In genomic region chr2:149009928-149010461, GRCh38 we compare ENCODE assay signal across 18 cellular contexts. TPM values are rescaled to one million over a fixed set of nuclear protein-coding genes. Genes with fewer than 3 reads are reported as not detected.
DNase-seq lines count a peak whose midpoint lies in the region; ATAC-seq, FAIRE-seq and TF ChIP-seq lines count a peak whose summit lies in the region.
"Had no signal": no experiment of that assay in that cellular context is flagged by ENCODE, and none has a peak within 500 bp of the region (broad histone marks: within the 10 kb centered on the region; RNA-seq: fewer than 3 reads in every experiment).

No MANE protein-coding gene starts in this region.

- H3K4me3 ChIP-seq in GM23338 (no peak overlapping the region), K562 (no peak overlapping the region), kidney (ENCODE audit: low read length in 2 of 2) (no peak overlapping the region)
- H3K4me3 ChIP-seq: BLaER1 treated with 17β-estradiol and CSF1 and Interleukin-3, amounts not matched to agents 10 nM and 100 nM; GM12878; GM23248 had no signal

- no peak; the same call in 1 of the 3 replicates for ATAC-seq in GM23338
- peak; percentile 41 for ATAC-seq in K562
- ATAC-seq in GM18873 (IDR thresholded peaks at IDR 0.05; ENCODE audit: low FRiP score, unreplicated experiment): no peak
- ATAC-seq: CD8-positive, alpha-beta T cell; GM12878 had no signal

- H3K9me3 Mint-ChIP-seq in GM23338: no peaks in the 10 kb centered on the region
- H3K9me3 Mint-ChIP-seq: CD8-positive, alpha-beta T cell had no signal

- H3K4me2 ChIP-seq in GM23338: no peak overlapping the region
- H3K4me2 ChIP-seq in K562 (ENCODE audit: insufficient read depth, low read length): no peak overlapping the region
- H3K4me2 ChIP-seq: BLaER1 treated with 17β-estradiol and CSF1 and Interleukin-3, amounts not matched to agents 10 nM and 100 nM had no signal

- no peaks in the 10 kb centered on the region for H3K9me2 ChIP-seq in GM23338 (ENCODE audit: insufficient read depth)

- CTCF ChIA-PET in K562 (lab: Yijun Ruan, JAX; ENCODE audit: low intra/inter-chr PET ratio): no interaction called here

- H3K79me2 ChIP-seq in GM23338 (replicated peaks; ENCODE audit: insufficient read depth) (no peaks in the 10 kb centered on the region), K562 (ENCODE audit: control insufficient read depth, insufficient read depth, low read length) (no peaks in the 10 kb centered on the region)

- H3K36me3 ChIP-seq in GM23338 (ENCODE audit: insufficient read depth) (peaks cover 20% of the 10 kb centered on the region; the same call in 1 of the 2 replicates), K562 (ENCODE audit: control insufficient read depth, insufficient read depth, low read length) (no peaks in the 10 kb centered on the region), kidney (ENCODE audit: control insufficient read depth in 1 of 2, insufficient read depth in 2 of 2, low read length in 2 of 2) (no peaks in the 10 kb centered on the region)

- peaks cover 21% of the 10 kb centered on the region for H3K4me1 Mint-ChIP-seq in GM23338
- H3K4me1 Mint-ChIP-seq: B cell had no signal

- H3K36me3 Mint-ChIP-seq in GM23338 (ENCODE audit: low read depth): peaks cover 52% of the 10 kb centered on the region

- H3K4me3 Mint-ChIP-seq in GM23338: no peak overlapping the region
- H3K4me3 Mint-ChIP-seq: B cell; CD8-positive, alpha-beta T cell had no signal

- H3K27ac Mint-ChIP-seq in GM23338: peak overlapping the region; percentile 53; the same call in 1 of the 2 replicates
- H3K27ac Mint-ChIP-seq: B cell; CD8-positive, alpha-beta T cell had no signal

- no TSS peak for BruUV-seq in K562 (replicated peaks; lab: Mats Ljungman, UMichigan)

- DNase-seq in G401 (ENCODE audit: low spot score): peak; percentile 68
- DNase-seq in GM23338 (ENCODE audit: low spot score): no peak
- no peak for DNase-seq in K562 (ENCODE audit: extremely low read depth in 1 of 4, low spot score in 3 of 4)
- peak; percentile 65 for DNase-seq in kidney
- no peak for DNase-seq in amygdala (lab: John Stamatoyannopoulos, UW)
- DNase-seq in cortex of kidney (lab: John Stamatoyannopoulos, UW): no peak
- DNase-seq: Calu3; CD8-positive, alpha-beta T cell; DMS79 treated with DMSO at 0.1 percent for 48 hours; GM23248; H7; IMR-90; KBM-7 had no signal

- TF ChIP-seq RAD21 in K562 (CRISPR knock-in tag; conservative IDR thresholded peaks at IDR 0.05 in 1 of 2, IDR thresholded peaks at IDR 0.05 in 1 of 2): no peak

- 0 out of 2 replicates have a peak, but pooled peaks cover 3% of the 10 kb centered on the region for H4K20me1 ChIP-seq in GM23338 (replicated peaks; ENCODE audit: insufficient read depth)
- no peaks in the 10 kb centered on the region; the same call in 1 of the 2 replicates for H4K20me1 ChIP-seq in K562 (replicated peaks; ENCODE audit: control insufficient read depth, insufficient read depth, low read length)
- H4K20me1 ChIP-seq: BLaER1 treated with 17β-estradiol and CSF1 and Interleukin-3, amounts not matched to agents 10 nM and 100 nM had no signal

- no peak overlapping the region for H2AFZ ChIP-seq in GM23338
- H2AFZ ChIP-seq in K562 (ENCODE audit: low read depth, low read length): no peak overlapping the region
- H2AFZ ChIP-seq: GM23248 had no signal

- H3F3A ChIP-seq in GM23338 (replicated peaks; ENCODE audit: low read depth): no peaks in the 10 kb centered on the region

- H3K27me3 Mint-ChIP-seq in GM23338 (ENCODE audit: insufficient read depth, low read depth, poor library complexity): no peaks in the 10 kb centered on the region
- H3K27me3 Mint-ChIP-seq: B cell had no signal

- H3K9ac ChIP-seq in K562 (ENCODE audit: insufficient read depth in 1 of 2, low read depth in 2 of 2, low read length in 2 of 2) (0 out of 4 replicates have a peak overlapping the region, but pooled peaks of 1 of the 2 experiments have one; percentile 13), kidney (ENCODE audit: low read length in 2 of 2) (no peak overlapping the region)
- H3K9ac ChIP-seq: BLaER1 treated with 17β-estradiol and CSF1 and Interleukin-3, amounts not matched to agents 10 nM and 100 nM; GM23248 had no signal

- no peak for FAIRE-seq in K562 (lab: Jason Lieb, UNC)
- no peak for FAIRE-seq in kidney (lab: Jason Lieb, UNC)
- FAIRE-seq: GM12878 had no signal

- H3K4me1 ChIP-seq in GM23338 (ENCODE audit: insufficient read depth) (peaks cover 10% of the 10 kb centered on the region), K562 (replicated peaks in 1 of 2; ENCODE audit: control insufficient read depth in 2 of 2, insufficient read depth in 2 of 2, low read length in 2 of 2) (no peaks in the 10 kb centered on the region; a peak in 1 of 5 replicates), kidney (ENCODE audit: control insufficient read depth in 1 of 2, insufficient read depth in 1 of 2, low read depth in 1 of 2, low read length in 2 of 2) (peaks cover 7 to 10% of the 10 kb centered on the region in 2 donors)
- H3K4me1 ChIP-seq: BLaER1 treated with 17β-estradiol and CSF1 and Interleukin-3, amounts not matched to agents 10 nM and 100 nM had no signal

- under 1% methylated on average over 28 of the region's 28 CpGs for WGBS in K562 (ENCODE audit: insufficient coverage, low coverage, missing lambda C conversion rate)

- POLR2A ChIA-PET in K562 (lab: Yijun Ruan, JAX): no interaction called here

- intact Hi-C loops in K562 (cut with micrococcal nuclease) (no loop called here), kidney (cut with DNase I) (no loop called here)

- H3K9me3 ChIP-seq in K562 (replicated peaks; ENCODE audit: control insufficient read depth, insufficient read depth, low read depth, low read length): no peaks in the 10 kb centered on the region
- no peaks in the 10 kb centered on the region for H3K9me3 ChIP-seq in kidney (ENCODE audit: control insufficient read depth in 1 of 2, low read length in 2 of 2)
- H3K9me3 ChIP-seq: BLaER1 treated with 17β-estradiol and CSF1 and Interleukin-3, amounts not matched to agents 10 nM and 100 nM had no signal

- no peak for TF ChIP-seq POLR2A in K562 (conservative IDR thresholded peaks at IDR 0.05)

- in situ Hi-C loops in G401 (cut with HindIII; ENCODE audit: low sequenced_read_pairs): no loop called here
- in situ Hi-C loops in K562 (cut with MboI): no loop called here

- H3K27me3 ChIP-seq in GM23338 (ENCODE audit: insufficient read depth) (no peaks in the 10 kb centered on the region), K562 (ENCODE audit: control insufficient read depth in 2 of 2, insufficient read depth in 2 of 2, low read length in 2 of 2) (peaks cover 9 to 16% of the 10 kb centered on the region in 2 experiments; a peak in 3 of 5 replicates)
- H3K27me3 ChIP-seq: BLaER1 treated with 17β-estradiol and CSF1 and Interleukin-3, amounts not matched to agents 10 nM and 100 nM had no signal

- no peak for TF ChIP-seq EP300 in K562 (IDR thresholded peaks at IDR 0.05; ENCODE audit: low read length)

- TF ChIP-seq CTCF in GM23338 (conservative IDR thresholded peaks at IDR 0.05; ENCODE audit: low read depth in 2 of 2) (no peak), K562 (IDR thresholded peaks at IDR 0.05 in 2 of 3, conservative IDR thresholded peaks at IDR 0.05 in 1 of 3; ENCODE audit: insufficient read depth in 2 of 3, low read depth in 1 of 3, low read length in 3 of 3) (no peak), kidney (IDR thresholded peaks at IDR 0.05; ENCODE audit: borderline replicate concordance, extremely low read depth, insufficient read depth) (no peak)

- H3K9me1 ChIP-seq in K562 (ENCODE audit: control insufficient read depth, insufficient read depth, low read length): no peaks in the 10 kb centered on the region

- H3K27ac ChIP-seq in GM23338 (ENCODE audit: low read depth): no peak overlapping the region
- no peak overlapping the region for H3K27ac ChIP-seq in K562 (ENCODE audit: extremely low read depth, low read depth, low read length)
- H3K27ac ChIP-seq in kidney (ENCODE audit: low read depth in 2 of 2, low read length in 2 of 2): no peak overlapping the region
- H3K27ac ChIP-seq: BLaER1 treated with 17β-estradiol and CSF1 and Interleukin-3, amounts not matched to agents 10 nM and 100 nM; GM23248; HL-60 had no signal

TF ChIP-seq in GM23338, 12 proteins besides CTCF, POLR2A, EP300 and RAD21 (continues in another document):
- TF ChIP-seq EZH2phosphoT487 (IDR thresholded peaks at IDR 0.05; ENCODE audit: unreplicated experiment): no peak
- no peak for TF ChIP-seq NANOG (IDR thresholded peaks at IDR 0.05; ENCODE audit: borderline replicate concordance)
- no peak for TF ChIP-seq POLR2AphosphoS5 (IDR thresholded peaks at IDR 0.05; ENCODE audit: low read depth)
- no peak for TF ChIP-seq ZNF331 (CRISPR knock-in tag; IDR thresholded peaks at IDR 0.05; ENCODE audit: low read depth)

TF ChIP-seq in K562, 482 proteins besides CTCF, POLR2A, EP300 and RAD21 (continues in another document):
- no peak for TF ChIP-seq SAP30 (IDR thresholded peaks at IDR 0.05; ENCODE audit: borderline replicate concordance, insufficient read depth, low read depth, low read length, poor library complexity, severe bottlenecking)
- TF ChIP-seq ZFP36 (IDR thresholded peaks at IDR 0.05; ENCODE audit: low read depth, low read length, partially characterized antibody): no peak
- no peak for TF ChIP-seq SNRNP70 (optimal IDR thresholded peaks at IDR 0.05; ENCODE audit: low read depth, low read length)
- TF ChIP-seq ILK (tag; IDR thresholded peaks at IDR 0.05; ENCODE audit: borderline replicate concordance, low read depth): no peak
- TF ChIP-seq ZNF140 (CRISPR knock-in tag; IDR thresholded peaks at IDR 0.05): no peak

RNA-seq across cellular contexts. Expression of gene LYPD6B, which starts 28.5 kb away (rescaled TPM):
- 21.3 and 28.7 TPM in 2 replicates for total RNA-seq in G401 (2014; rRNA removed; shearing (Covaris generic))
- 1.7 and 3.1 TPM in 2 replicates for total RNA-seq in GM23338 (2014; rRNA removed; shearing (Covaris generic))
- polyA plus RNA-seq in GM23338 (2016; fragmentation: Nextera tagmentation; extraction: Ambion mirVana) (3.4 and 3.6 TPM in 2 replicates), K562 (2011; rRNA removed) (not detected in 2 replicates), K562 (2014; fragmentation: Illumina TruSeq; extraction: Trizol) (not detected in 2 replicates), K562 (2014; fragmentation: Nextera tagmentation; extraction: Ambion mirVana) (not detected), K562 (2014; rRNA removed) (not detected in 2 replicates), kidney (ENCODE audit: insufficient read depth, low read depth, low replicate concordance) (17.6 TPM)
- total RNA-seq in K562 (2011; cell fraction: chromatin; rRNA removed; ENCODE audit: low replicate concordance): not detected in 2 replicates
- not detected in 2 replicates for total RNA-seq in K562 (2011; cell fraction: nucleolus; rRNA removed)
- not detected in 2 replicates for total RNA-seq in K562 (2011; cell fraction: nucleoplasm; rRNA removed)
- total RNA-seq in K562 (2014; rRNA removed) (not detected in 2 replicates), K562 (2014; rRNA removed; fragmentation: Illumina TruSeq; extraction: Trizol) (not detected in 2 replicates), K562 (2015; rRNA removed; fragmentation: Illumina TruSeq; extraction: Trizol) (not detected in 2 replicates), K562 (2021) (not detected in 2 replicates), kidney (9.4 TPM)
- polyA plus RNA-seq in K562 (2011; cell fraction: cytosol; rRNA removed): not detected in 2 replicates
- not detected in 2 replicates for polyA plus RNA-seq in K562 (2011; cell fraction: nucleus; rRNA removed)
- polyA plus RNA-seq in K562 (2012): not detected in 2 replicates
- polyA minus RNA-seq in K562 (2011; rRNA and poly(A)+ RNA removed): not detected in 2 replicates
- not detected in 2 replicates for polyA minus RNA-seq in K562 (2011; cell fraction: cytosol; rRNA and poly(A)+ RNA removed)
- not detected in 2 replicates for polyA minus RNA-seq in K562 (2011; cell fraction: nucleus; rRNA and poly(A)+ RNA removed)
- total RNA-seq: CD8-positive, alpha-beta T cell; IMR-90 had no signal

Comparison
In these comparisons a context has a peak if more than half of its experiments do, and no peak if none do; other contexts are left out.
1. DNase-seq: peak in G401 (single experiment) and kidney (single experiment); none in GM23338 (single experiment), K562 (0 of 4), amygdala (0 of 56) and cortex of kidney (single experiment).